In genomic region chr12:92138626-92139025, GRCh38 we compare ENCODE assay signal across 1 cellular context.
TF ChIP-seq lines count a peak whose summit lies in the region.

No MANE protein-coding gene starts in this region.

TF ChIP-seq in HepG2, 621 proteins besides CTCF, POLR2A, EP300 and RAD21:
- no peak for TF ChIP-seq ZFP41 (CRISPR knock-in tag; IDR thresholded peaks at IDR 0.05; ENCODE audit: borderline replicate concordance)
- TF ChIP-seq REST (IDR thresholded peaks at IDR 0.05; ENCODE audit: borderline replicate concordance in 1 of 2, low read depth in 1 of 2, low read length in 2 of 2): no peak
- no peak for TF ChIP-seq ZNF510 (CRISPR knock-in tag; IDR thresholded peaks at IDR 0.05; ENCODE audit: low read depth)
- TF ChIP-seq CEBPG (CRISPR knock-in tag; IDR thresholded peaks at IDR 0.05): no peak
- TF ChIP-seq NR3C1 (CRISPR knock-in tag; IDR thresholded peaks at IDR 0.05): no peak
- no peak for TF ChIP-seq ZBTB7B (CRISPR knock-in tag; IDR thresholded peaks at IDR 0.05)
- TF ChIP-seq MTA1 (CRISPR knock-in tag; IDR thresholded peaks at IDR 0.05; ENCODE audit: borderline replicate concordance): no peak
- TF ChIP-seq ELF1 (CRISPR knock-in tag; IDR thresholded peaks at IDR 0.05): no peak
- TF ChIP-seq DDIT3 (CRISPR knock-in tag; IDR thresholded peaks at IDR 0.05): no peak
- TF ChIP-seq ZSCAN25 (CRISPR knock-in tag; IDR thresholded peaks at IDR 0.05): no peak
- no peak for TF ChIP-seq ZNF678 (CRISPR knock-in tag; IDR thresholded peaks at IDR 0.05)
- TF ChIP-seq ZNF784 (CRISPR knock-in tag; IDR thresholded peaks at IDR 0.05; ENCODE audit: borderline replicate concordance): no peak
- TF ChIP-seq, protein P1, sequence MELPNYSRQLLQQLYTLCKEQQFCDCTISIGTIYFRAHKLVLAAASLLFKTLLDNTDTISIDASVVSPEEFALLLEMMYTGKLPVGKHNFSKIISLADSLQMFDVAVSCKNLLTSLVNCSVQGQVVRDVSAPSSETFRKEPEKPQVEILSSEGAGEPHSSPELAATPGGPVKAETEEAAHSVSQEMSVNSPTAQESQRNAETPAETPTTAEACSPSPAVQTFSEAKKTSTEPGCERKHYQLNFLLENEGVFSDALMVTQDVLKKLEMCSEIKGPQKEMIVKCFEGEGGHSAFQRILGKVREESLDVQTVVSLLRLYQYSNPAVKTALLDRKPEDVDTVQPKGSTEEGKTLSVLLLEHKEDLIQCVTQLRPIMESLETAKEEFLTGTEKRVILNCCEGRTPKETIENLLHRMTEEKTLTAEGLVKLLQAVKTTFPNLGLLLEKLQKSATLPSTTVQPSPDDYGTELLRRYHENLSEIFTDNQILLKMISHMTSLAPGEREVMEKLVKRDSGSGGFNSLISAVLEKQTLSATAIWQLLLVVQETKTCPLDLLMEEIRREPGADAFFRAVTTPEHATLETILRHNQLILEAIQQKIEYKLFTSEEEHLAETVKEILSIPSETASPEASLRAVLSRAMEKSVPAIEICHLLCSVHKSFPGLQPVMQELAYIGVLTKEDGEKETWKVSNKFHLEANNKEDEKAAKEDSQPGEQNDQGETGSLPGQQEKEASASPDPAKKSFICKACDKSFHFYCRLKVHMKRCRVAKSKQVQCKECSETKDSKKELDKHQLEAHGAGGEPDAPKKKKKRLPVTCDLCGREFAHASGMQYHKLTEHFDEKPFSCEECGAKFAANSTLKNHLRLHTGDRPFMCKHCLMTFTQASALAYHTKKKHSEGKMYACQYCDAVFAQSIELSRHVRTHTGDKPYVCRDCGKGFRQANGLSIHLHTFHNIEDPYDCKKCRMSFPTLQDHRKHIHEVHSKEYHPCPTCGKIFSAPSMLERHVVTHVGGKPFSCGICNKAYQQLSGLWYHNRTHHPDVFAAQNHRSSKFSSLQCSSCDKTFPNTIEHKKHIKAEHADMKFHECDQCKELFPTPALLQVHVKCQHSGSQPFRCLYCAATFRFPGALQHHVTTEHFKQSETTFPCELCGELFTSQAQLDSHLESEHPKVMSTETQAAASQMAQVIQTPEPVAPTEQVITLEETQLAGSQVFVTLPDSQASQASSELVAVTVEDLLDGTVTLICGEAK (IDR thresholded peaks at IDR 0.05): no peak
- TF ChIP-seq, protein P1 (CRISPR knock-in tag; IDR thresholded peaks at IDR 0.05): no peak
- no peak for TF ChIP-seq ZNF597 (CRISPR knock-in tag; IDR thresholded peaks at IDR 0.05)
- no peak for TF ChIP-seq NPAS2 (CRISPR knock-in tag; IDR thresholded peaks at IDR 0.05; ENCODE audit: borderline replicate concordance)
- no peak for TF ChIP-seq ZNF576 (CRISPR knock-in tag; IDR thresholded peaks at IDR 0.05)
- TF ChIP-seq, protein P2, sequence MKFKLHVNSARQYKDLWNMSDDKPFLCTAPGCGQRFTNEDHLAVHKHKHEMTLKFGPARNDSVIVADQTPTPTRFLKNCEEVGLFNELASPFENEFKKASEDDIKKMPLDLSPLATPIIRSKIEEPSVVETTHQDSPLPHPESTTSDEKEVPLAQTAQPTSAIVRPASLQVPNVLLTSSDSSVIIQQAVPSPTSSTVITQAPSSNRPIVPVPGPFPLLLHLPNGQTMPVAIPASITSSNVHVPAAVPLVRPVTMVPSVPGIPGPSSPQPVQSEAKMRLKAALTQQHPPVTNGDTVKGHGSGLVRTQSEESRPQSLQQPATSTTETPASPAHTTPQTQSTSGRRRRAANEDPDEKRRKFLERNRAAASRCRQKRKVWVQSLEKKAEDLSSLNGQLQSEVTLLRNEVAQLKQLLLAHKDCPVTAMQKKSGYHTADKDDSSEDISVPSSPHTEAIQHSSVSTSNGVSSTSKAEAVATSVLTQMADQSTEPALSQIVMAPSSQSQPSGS (CRISPR knock-in tag; IDR thresholded peaks at IDR 0.05): no peak
TF ChIP-seq in HepG2: peak in this region for 0.
